1 cellular context compared by ENCODE assay signal in the genomic region with DNA sequence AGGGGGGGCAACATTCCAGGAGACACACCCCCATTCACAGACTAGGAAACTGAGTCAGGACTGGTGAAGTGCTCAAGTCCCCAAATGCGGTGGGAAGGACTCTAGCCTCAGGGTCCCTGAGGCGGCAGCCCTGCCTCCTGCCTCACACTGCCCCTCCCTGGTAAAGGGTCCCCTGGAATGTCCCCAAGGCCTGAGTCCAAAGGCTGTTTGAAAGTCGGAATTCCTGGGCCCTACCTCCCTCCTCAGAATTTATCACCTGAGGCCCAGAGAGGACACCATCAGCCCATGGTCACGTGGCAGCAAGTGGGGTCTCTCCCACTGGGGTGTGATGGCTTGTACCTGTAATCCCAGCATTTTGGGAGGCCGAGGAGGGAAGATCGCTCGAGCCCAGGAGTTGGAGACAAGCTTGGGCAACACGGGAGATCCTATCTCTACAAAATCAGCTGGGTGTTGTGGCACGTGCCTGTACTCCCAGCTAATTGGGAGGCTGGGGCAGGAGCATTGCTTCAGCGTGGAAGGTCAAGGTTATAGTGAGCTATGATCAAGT.
TF ChIP-seq lines count a peak whose summit lies in the region.

No MANE protein-coding gene starts in this region.

TF ChIP-seq in K562, 482 proteins besides CTCF, POLR2A, EP300 and RAD21 (continues in another document):
- TF ChIP-seq ZNF507 (tag; conservative IDR thresholded peaks at IDR 0.05), result no peak
- no peak for TF ChIP-seq NFE2L1 (tag; IDR thresholded peaks at IDR 0.05; ENCODE audit: borderline replicate concordance, low read depth)
- TF ChIP-seq TCF3 (CRISPR knock-in tag; IDR thresholded peaks at IDR 0.05), result no peak
- TF ChIP-seq, protein P1, sequence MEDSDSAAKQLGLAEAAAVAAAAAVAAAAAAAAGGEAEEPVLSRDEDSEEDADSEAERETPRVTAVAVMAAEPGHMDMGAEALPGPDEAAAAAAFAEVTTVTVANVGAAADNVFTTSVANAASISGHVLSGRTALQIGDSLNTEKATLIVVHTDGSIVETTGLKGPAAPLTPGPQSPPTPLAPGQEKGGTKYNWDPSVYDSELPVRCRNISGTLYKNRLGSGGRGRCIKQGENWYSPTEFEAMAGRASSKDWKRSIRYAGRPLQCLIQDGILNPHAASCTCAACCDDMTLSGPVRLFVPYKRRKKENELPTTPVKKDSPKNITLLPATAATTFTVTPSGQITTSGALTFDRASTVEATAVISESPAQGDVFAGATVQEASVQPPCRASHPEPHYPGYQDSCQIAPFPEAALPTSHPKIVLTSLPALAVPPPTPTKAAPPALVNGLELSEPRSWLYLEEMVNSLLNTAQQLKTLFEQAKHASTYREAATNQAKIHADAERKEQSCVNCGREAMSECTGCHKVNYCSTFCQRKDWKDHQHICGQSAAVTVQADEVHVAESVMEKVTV (CRISPR knock-in tag; IDR thresholded peaks at IDR 0.05), result no peak
- TF ChIP-seq JUNB (CRISPR knock-in tag; conservative IDR thresholded peaks at IDR 0.05), result no peak
- no peak for TF ChIP-seq GABPB1 (CRISPR knock-in tag; IDR thresholded peaks at IDR 0.05)
- no peak for TF ChIP-seq ZNF79 (CRISPR knock-in tag; IDR thresholded peaks at IDR 0.05; ENCODE audit: low read depth)
- no peak for TF ChIP-seq PHB (CRISPR knock-in tag; IDR thresholded peaks at IDR 0.05)
- TF ChIP-seq SAFB (IDR thresholded peaks at IDR 0.05; ENCODE audit: borderline replicate concordance, low read depth, low read length), result no peak
- TF ChIP-seq ZBTB1 (CRISPR knock-in tag; IDR thresholded peaks at IDR 0.05; ENCODE audit: borderline replicate concordance, low read depth), result peak; percentile 59; the same call in 1 of the 2 replicates
- TF ChIP-seq, protein P2, sequence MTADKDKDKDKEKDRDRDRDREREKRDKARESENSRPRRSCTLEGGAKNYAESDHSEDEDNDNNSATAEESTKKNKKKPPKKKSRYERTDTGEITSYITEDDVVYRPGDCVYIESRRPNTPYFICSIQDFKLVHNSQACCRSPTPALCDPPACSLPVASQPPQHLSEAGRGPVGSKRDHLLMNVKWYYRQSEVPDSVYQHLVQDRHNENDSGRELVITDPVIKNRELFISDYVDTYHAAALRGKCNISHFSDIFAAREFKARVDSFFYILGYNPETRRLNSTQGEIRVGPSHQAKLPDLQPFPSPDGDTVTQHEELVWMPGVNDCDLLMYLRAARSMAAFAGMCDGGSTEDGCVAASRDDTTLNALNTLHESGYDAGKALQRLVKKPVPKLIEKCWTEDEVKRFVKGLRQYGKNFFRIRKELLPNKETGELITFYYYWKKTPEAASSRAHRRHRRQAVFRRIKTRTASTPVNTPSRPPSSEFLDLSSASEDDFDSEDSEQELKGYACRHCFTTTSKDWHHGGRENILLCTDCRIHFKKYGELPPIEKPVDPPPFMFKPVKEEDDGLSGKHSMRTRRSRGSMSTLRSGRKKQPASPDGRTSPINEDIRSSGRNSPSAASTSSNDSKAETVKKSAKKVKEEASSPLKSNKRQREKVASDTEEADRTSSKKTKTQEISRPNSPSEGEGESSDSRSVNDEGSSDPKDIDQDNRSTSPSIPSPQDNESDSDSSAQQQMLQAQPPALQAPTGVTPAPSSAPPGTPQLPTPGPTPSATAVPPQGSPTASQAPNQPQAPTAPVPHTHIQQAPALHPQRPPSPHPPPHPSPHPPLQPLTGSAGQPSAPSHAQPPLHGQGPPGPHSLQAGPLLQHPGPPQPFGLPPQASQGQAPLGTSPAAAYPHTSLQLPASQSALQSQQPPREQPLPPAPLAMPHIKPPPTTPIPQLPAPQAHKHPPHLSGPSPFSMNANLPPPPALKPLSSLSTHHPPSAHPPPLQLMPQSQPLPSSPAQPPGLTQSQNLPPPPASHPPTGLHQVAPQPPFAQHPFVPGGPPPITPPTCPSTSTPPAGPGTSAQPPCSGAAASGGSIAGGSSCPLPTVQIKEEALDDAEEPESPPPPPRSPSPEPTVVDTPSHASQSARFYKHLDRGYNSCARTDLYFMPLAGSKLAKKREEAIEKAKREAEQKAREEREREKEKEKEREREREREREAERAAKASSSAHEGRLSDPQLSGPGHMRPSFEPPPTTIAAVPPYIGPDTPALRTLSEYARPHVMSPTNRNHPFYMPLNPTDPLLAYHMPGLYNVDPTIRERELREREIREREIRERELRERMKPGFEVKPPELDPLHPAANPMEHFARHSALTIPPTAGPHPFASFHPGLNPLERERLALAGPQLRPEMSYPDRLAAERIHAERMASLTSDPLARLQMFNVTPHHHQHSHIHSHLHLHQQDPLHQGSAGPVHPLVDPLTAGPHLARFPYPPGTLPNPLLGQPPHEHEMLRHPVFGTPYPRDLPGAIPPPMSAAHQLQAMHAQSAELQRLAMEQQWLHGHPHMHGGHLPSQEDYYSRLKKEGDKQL (CRISPR knock-in tag; IDR thresholded peaks at IDR 0.05; ENCODE audit: borderline replicate concordance), result no peak
- TF ChIP-seq L3MBTL2 (IDR thresholded peaks at IDR 0.05), result peak; percentile 45; the same call in 1 of the 2 replicates
- no peak for TF ChIP-seq DACH1 (IDR thresholded peaks at IDR 0.05; ENCODE audit: partially characterized antibody)
- no peak for TF ChIP-seq PHF8 (IDR thresholded peaks at IDR 0.05; ENCODE audit: borderline replicate concordance, low read length)
- TF ChIP-seq THRAP3 (IDR thresholded peaks at IDR 0.05; ENCODE audit: borderline replicate concordance), result no peak
- TF ChIP-seq CEBPB (tag; IDR thresholded peaks at IDR 0.05), result peak; percentile 35; the same call in 1 of the 2 replicates
- TF ChIP-seq, protein P3, sequence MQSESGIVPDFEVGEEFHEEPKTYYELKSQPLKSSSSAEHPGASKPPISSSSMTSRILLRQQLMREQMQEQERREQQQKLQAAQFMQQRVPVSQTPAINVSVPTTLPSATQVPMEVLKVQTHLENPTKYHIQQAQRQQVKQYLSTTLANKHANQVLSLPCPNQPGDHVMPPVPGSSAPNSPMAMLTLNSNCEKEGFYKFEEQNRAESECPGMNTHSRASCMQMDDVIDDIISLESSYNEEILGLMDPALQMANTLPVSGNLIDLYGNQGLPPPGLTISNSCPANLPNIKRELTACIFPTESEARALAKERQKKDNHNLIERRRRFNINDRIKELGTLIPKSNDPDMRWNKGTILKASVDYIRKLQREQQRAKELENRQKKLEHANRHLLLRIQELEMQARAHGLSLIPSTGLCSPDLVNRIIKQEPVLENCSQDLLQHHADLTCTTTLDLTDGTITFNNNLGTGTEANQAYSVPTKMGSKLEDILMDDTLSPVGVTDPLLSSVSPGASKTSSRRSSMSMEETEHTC (IDR thresholded peaks at IDR 0.05), result 0 out of 2 replicates have a peak, but pooled peaks have one; percentile 23
- TF ChIP-seq, protein P4, sequence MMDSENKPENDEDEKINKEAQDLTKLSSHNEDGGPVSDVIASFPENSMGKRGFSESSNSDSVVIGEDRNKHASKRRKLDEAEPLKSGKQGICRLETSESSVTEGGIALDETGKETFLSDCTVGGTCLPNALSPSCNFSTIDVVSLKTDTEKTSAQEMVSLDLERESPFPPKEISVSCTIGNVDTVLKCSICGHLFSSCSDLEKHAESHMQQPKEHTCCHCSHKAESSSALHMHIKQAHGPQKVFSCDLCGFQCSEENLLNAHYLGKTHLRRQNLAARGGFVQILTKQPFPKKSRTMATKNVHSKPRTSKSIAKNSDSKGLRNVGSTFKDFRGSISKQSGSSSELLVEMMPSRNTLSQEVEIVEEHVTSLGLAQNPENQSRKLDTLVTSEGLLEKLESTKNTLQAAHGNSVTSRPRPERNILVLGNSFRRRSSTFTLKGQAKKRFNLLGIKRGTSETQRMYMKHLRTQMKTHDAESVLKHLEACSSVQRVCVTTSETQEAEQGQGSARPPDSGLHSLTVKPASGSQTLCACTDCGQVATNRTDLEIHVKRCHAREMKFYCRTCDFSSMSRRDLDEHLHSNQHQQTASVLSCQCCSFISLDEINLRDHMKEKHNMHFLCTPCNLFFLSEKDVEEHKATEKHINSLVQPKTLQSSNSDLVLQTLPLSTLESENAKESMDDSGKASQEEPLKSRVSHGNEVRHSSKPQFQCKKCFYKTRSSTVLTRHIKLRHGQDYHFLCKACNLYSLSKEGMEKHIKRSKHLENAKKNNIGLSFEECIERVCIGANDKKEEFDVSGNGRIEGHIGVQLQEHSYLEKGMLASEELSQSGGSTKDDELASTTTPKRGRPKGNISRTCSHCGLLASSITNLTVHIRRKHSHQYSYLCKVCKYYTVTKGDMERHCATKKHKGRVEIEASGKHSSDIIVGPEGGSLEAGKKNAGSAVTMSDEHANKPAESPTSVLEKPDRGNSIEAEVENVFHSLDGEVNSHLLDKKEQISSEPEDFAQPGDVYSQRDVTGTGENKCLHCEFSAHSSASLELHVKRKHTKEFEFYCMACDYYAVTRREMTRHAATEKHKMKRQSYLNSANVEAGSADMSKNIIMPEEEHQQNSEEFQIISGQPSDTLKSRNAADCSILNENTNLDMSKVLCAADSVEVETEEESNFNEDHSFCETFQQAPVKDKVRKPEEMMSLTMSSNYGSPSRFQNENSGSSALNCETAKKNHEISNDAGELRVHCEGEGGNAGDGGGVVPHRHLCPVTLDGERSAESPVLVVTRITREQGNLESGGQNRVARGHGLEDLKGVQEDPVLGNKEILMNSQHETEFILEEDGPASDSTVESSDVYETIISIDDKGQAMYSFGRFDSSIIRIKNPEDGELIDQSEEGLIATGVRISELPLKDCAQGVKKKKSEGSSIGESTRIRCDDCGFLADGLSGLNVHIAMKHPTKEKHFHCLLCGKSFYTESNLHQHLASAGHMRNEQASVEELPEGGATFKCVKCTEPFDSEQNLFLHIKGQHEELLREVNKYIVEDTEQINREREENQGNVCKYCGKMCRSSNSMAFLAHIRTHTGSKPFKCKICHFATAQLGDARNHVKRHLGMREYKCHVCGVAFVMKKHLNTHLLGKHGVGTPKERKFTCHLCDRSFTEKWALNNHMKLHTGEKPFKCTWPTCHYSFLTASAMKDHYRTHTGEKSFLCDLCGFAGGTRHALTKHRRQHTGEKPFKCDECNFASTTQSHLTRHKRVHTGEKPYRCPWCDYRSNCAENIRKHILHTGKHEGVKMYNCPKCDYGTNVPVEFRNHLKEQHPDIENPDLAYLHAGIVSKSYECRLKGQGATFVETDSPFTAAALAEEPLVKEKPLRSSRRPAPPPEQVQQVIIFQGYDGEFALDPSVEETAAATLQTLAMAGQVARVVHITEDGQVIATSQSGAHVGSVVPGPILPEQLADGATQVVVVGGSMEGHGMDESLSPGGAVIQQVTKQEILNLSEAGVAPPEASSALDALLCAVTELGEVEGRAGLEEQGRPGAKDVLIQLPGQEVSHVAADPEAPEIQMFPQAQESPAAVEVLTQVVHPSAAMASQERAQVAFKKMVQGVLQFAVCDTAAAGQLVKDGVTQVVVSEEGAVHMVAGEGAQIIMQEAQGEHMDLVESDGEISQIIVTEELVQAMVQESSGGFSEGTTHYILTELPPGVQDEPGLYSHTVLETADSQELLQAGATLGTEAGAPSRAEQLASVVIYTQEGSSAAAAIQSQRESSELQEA (IDR thresholded peaks at IDR 0.05; ENCODE audit: low read depth), result no peak
- TF ChIP-seq MYNN (IDR thresholded peaks at IDR 0.05), result no peak
- no peak for TF ChIP-seq MYNN (CRISPR knock-in tag; IDR thresholded peaks at IDR 0.05)
- no peak for TF ChIP-seq PTRF (tag; IDR thresholded peaks at IDR 0.05)
- TF ChIP-seq, protein P5, sequence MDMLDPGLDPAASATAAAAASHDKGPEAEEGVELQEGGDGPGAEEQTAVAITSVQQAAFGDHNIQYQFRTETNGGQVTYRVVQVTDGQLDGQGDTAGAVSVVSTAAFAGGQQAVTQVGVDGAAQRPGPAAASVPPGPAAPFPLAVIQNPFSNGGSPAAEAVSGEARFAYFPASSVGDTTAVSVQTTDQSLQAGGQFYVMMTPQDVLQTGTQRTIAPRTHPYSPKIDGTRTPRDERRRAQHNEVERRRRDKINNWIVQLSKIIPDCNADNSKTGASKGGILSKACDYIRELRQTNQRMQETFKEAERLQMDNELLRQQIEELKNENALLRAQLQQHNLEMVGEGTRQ (CRISPR knock-in tag; IDR thresholded peaks at IDR 0.05), result 0 out of 2 replicates have a peak, but pooled peaks have one; percentile 8
- TF ChIP-seq, protein P6, sequence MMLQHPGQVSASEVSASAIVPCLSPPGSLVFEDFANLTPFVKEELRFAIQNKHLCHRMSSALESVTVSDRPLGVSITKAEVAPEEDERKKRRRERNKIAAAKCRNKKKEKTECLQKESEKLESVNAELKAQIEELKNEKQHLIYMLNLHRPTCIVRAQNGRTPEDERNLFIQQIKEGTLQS (IDR thresholded peaks at IDR 0.05), result no peak
- TF ChIP-seq, protein P6 (CRISPR knock-in tag; conservative IDR thresholded peaks at IDR 0.05), result no peak
- TF ChIP-seq SNIP1 (IDR thresholded peaks at IDR 0.05; ENCODE audit: low read depth), result no peak
- no peak for TF ChIP-seq CHD4 (IDR thresholded peaks at IDR 0.05; ENCODE audit: insufficient read depth, insufficient replicate concordance, low read depth, low read length, poor library complexity, severe bottlenecking)
- TF ChIP-seq, protein P7, sequence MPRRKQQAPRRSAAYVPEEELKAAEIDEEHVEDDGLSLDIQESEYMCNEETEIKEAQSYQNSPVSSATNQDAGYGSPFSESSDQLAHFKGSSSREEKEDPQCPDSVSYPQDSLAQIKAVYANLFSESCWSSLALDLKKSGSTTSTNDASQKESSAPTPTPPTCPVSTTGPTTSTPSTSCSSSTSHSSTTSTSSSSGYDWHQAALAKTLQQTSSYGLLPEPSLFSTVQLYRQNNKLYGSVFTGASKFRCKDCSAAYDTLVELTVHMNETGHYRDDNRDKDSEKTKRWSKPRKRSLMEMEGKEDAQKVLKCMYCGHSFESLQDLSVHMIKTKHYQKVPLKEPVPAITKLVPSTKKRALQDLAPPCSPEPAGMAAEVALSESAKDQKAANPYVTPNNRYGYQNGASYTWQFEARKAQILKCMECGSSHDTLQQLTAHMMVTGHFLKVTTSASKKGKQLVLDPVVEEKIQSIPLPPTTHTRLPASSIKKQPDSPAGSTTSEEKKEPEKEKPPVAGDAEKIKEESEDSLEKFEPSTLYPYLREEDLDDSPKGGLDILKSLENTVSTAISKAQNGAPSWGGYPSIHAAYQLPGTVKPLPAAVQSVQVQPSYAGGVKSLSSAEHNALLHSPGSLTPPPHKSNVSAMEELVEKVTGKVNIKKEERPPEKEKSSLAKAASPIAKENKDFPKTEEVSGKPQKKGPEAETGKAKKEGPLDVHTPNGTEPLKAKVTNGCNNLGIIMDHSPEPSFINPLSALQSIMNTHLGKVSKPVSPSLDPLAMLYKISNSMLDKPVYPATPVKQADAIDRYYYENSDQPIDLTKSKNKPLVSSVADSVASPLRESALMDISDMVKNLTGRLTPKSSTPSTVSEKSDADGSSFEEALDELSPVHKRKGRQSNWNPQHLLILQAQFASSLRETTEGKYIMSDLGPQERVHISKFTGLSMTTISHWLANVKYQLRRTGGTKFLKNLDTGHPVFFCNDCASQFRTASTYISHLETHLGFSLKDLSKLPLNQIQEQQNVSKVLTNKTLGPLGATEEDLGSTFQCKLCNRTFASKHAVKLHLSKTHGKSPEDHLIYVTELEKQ (CRISPR knock-in tag; IDR thresholded peaks at IDR 0.05), result no peak
- TF ChIP-seq ZNF778 (CRISPR knock-in tag; IDR thresholded peaks at IDR 0.05), result no peak
- TF ChIP-seq BCOR (IDR thresholded peaks at IDR 0.05), result no peak
